ENCODE assay signal across 22 cellular contexts in genomic region chrX:153146288-153146687, GRCh38. TPM values are rescaled to one million over a fixed set of nuclear protein-coding genes. Genes with fewer than 3 reads are reported as not detected.
"Had no signal": no experiment of that assay in that cellular context is flagged by ENCODE, and none has a peak within 500 bp of the region (broad histone marks: within the 10 kb centered on the region; RNA-seq: fewer than 3 reads in every experiment).

No MANE protein-coding gene starts in this region.

RNA-seq across cellular contexts. Expression of gene MAGEA1, which starts 32.8 kb away (rescaled TPM):
- total RNA-seq: dorsolateral prefrontal cortex, gastrocnemius medialis, glomerular endothelial cell, left ventricle myocardium superior, lower lobe of right lung, mononuclear cell, natural killer cell, occipital lobe, ovary, psoas muscle, renal cortical epithelial cell, right cardiac atrium, sigmoid colon, skeletal muscle tissue, suprapubic skin, transverse colon, upper lobe of right lung, uterus had no signal
- polyA plus RNA-seq: esophagus, keratinocyte, neural cell, ovary, psoas muscle, right cardiac atrium, sigmoid colon, thymus had no signal
